In genomic region chr18:32669549-32670165, GRCh38 we compare ENCODE assay signal across 13 cellular contexts.
DNase-seq lines count a peak whose midpoint lies in the region; ATAC-seq and TF ChIP-seq lines count a peak whose summit lies in the region.
"Had no signal": no experiment of that assay in that cellular context is flagged by ENCODE, and none has a peak within 500 bp of the region (broad histone marks: within the 10 kb centered on the region; RNA-seq: fewer than 3 reads in every experiment).

No MANE protein-coding gene starts in this region.

- no peaks in the 10 kb centered on the region for H3K36me3 Mint-ChIP-seq in WTC11
- H3K36me3 Mint-ChIP-seq in neural progenitor cell, result peaks cover 12% of the 10 kb centered on the region

- H3K27me3 Mint-ChIP-seq in WTC11 (ENCODE audit: low read depth), result no peaks in the 10 kb centered on the region
- H3K27me3 Mint-ChIP-seq in neural progenitor cell (ENCODE audit: insufficient read depth, low read depth), result no peaks in the 10 kb centered on the region

- no peaks in the 10 kb centered on the region for H3K4me1 ChIP-seq in neural progenitor cell
- H3K4me1 ChIP-seq in ascending aorta, result no peaks in the 10 kb centered on the region

- H3K36me3 ChIP-seq in neural progenitor cell (no peaks in the 10 kb centered on the region), ascending aorta (no peaks in the 10 kb centered on the region)
- H3K36me3 ChIP-seq: MG63 had no signal

- intact Hi-C loops in ascending aorta (cut with DNase I), result no loop called here

- H3K4me3 ChIP-seq in neural progenitor cell, result no peak overlapping the region
- H3K4me3 ChIP-seq in ascending aorta, result no peak overlapping the region
- H3K4me3 ChIP-seq: MG63, PC-9 had no signal

- H3K9me3 Mint-ChIP-seq in WTC11, result peaks cover 5% of the 10 kb centered on the region
- H3K9me3 Mint-ChIP-seq in neural progenitor cell, result peaks cover 2% of the 10 kb centered on the region
- H3K9me3 Mint-ChIP-seq: activated T-helper 17 cell treated with anti-CD3 and anti-CD28 coated beads, Interleukin-2, amount 50 U/mL, for 72 hours had no signal

- H3K9ac ChIP-seq in neural progenitor cell, result no peak overlapping the region

- peak; percentile 24 for DNase-seq in DMS53 (lab: John Stamatoyannopoulos, UW)
- no peak for DNase-seq in DMS53 treated with DMSO at 0.1 percent for 48 hours (lab: John Stamatoyannopoulos, UW; ENCODE audit: unreplicated experiment)
- DNase-seq in WTC11 (ENCODE audit: low spot score), result peak; percentile 58
- no peak for DNase-seq in neural progenitor cell (ENCODE audit: low spot score)
- DNase-seq in ascending aorta (ENCODE audit: low spot score in 2 of 2), result no peak
- no peak for DNase-seq in OCI-M1 (lab: John Stamatoyannopoulos, UW)
- DNase-seq: cerebellar nuclear complex, MG63, PC-9 had no signal

- no peaks in the 10 kb centered on the region for H3K27me3 ChIP-seq in neural progenitor cell
- no peaks in the 10 kb centered on the region for H3K27me3 ChIP-seq in ascending aorta
- H3K27me3 ChIP-seq: MG63 had no signal

- H3K27ac ChIP-seq in neural progenitor cell (no peak overlapping the region), ascending aorta (no peak overlapping the region)
- H3K27ac ChIP-seq: PC-9, VCaP had no signal

- peak; percentile 48 for ATAC-seq in HG02759 (IDR thresholded peaks at IDR 0.05; ENCODE audit: unreplicated experiment)
- ATAC-seq in WTC11, result peak; percentile 99
- ATAC-seq in GM18520 (IDR thresholded peaks at IDR 0.05; ENCODE audit: unreplicated experiment), result no peak
- ATAC-seq: activated T-helper 17 cell treated with anti-CD3 and anti-CD28 coated beads, Interleukin-2, amount 50 U/mL, for 72 hours had no signal

- H3K4me1 Mint-ChIP-seq in WTC11 (0 out of 2 replicates have a peak, but pooled peaks cover 3% of the 10 kb centered on the region), neural progenitor cell (no peaks in the 10 kb centered on the region)
- H3K4me1 Mint-ChIP-seq: activated T-helper 17 cell treated with anti-CD3 and anti-CD28 coated beads, Interleukin-2, amount 50 U/mL, for 72 hours had no signal

- TF ChIP-seq CTCF in WTC11 (IDR thresholded peaks at IDR 0.05), result peak; percentile 50
- peak; percentile 36 for TF ChIP-seq CTCF in neural progenitor cell (IDR thresholded peaks at IDR 0.05)
- no peak for TF ChIP-seq CTCF in ascending aorta (IDR thresholded peaks at IDR 0.05)

- POLR2A ChIA-PET in WTC11 (lab: Charles Lee), result interaction anchor here (0.6 kb wide), 1 partner anchor 94 kb away, joined by 6 read pairs; no protein-coding TSS in a partner anchor

- H3K27ac Mint-ChIP-seq in WTC11 (no peak overlapping the region), neural progenitor cell (peak overlapping the region; percentile 43)
- H3K27ac Mint-ChIP-seq: activated T-helper 17 cell treated with anti-CD3 and anti-CD28 coated beads, Interleukin-2, amount 50 U/mL, for 72 hours had no signal

- no peaks in the 10 kb centered on the region for H3F3A ChIP-seq in neural progenitor cell (ENCODE audit: low read depth)

- no peaks in the 10 kb centered on the region for H4K20me1 ChIP-seq in neural progenitor cell (ENCODE audit: low read depth)

- H3K4me3 Mint-ChIP-seq in WTC11 (no peak overlapping the region), neural progenitor cell (no peak overlapping the region)
- H3K4me3 Mint-ChIP-seq: activated T-helper 17 cell treated with anti-CD3 and anti-CD28 coated beads, Interleukin-2, amount 50 U/mL, for 72 hours had no signal

- H3K79me2 ChIP-seq in neural progenitor cell (ENCODE audit: low read depth), result no peaks in the 10 kb centered on the region

- H3K4me2 ChIP-seq in neural progenitor cell, result no peak overlapping the region
- H3K4me2 ChIP-seq: PC-9 had no signal

- CTCF ChIA-PET in WTC11 (lab: Charles Lee), result interaction anchor here (0.9 to 2.1 kb wide), 8 partner anchors 10 to 512 kb away, joined by 3 to 8 read pairs (median 4); no protein-coding TSS in a partner anchor

- H3K9me3 ChIP-seq in neural progenitor cell (ENCODE audit: low read depth), result no peaks in the 10 kb centered on the region
- no peaks in the 10 kb centered on the region for H3K9me3 ChIP-seq in ascending aorta
- H3K9me3 ChIP-seq: MG63 had no signal

- no peak overlapping the region for H2AFZ ChIP-seq in neural progenitor cell (replicated peaks)
- H2AFZ ChIP-seq: PC-9 had no signal

TF ChIP-seq in WTC11, 78 proteins besides CTCF, POLR2A, EP300 and RAD21:
- TF ChIP-seq ZNF396 (CRISPR knock-in tag; IDR thresholded peaks at IDR 0.05; ENCODE audit: borderline replicate concordance) (peak; percentile 22; the same call in 1 of the 2 replicates), HMGXB4 (CRISPR knock-in tag; IDR thresholded peaks at IDR 0.05) (no peak), ZSCAN18 (CRISPR knock-in tag; IDR thresholded peaks at IDR 0.05) (0 out of 2 replicates have a peak, but pooled peaks have one; percentile 9), MLX (CRISPR knock-in tag; IDR thresholded peaks at IDR 0.05) (no peak)

Comparison
In these comparisons a context has a peak if more than half of its experiments do, and no peak if none do; other contexts are left out.
1. DNase-seq: peak in DMS53 (single experiment) and WTC11 (single experiment); none in DMS53 treated with DMSO at 0.1 percent for 48 hours (single experiment), neural progenitor cell (single experiment), ascending aorta (0 of 2) and OCI-M1 (single experiment).
2. CTCF ChIP-seq: peak in WTC11 (single experiment) and neural progenitor cell (single experiment); none in ascending aorta (0 of 3).